In genomic region chr1:15757575-15758401, GRCh38 we compare ENCODE assay signal across 9 cellular contexts. TPM values are rescaled to one million over a fixed set of nuclear protein-coding genes. Genes with fewer than 3 reads are reported as not detected.
DNase-seq lines count a peak whose midpoint lies in the region; ATAC-seq, FAIRE-seq and TF ChIP-seq lines count a peak whose summit lies in the region.
"Had no signal": no experiment of that assay in that cellular context is flagged by ENCODE, and none has a peak within 500 bp of the region (broad histone marks: within the 10 kb centered on the region; RNA-seq: fewer than 3 reads in every experiment).

No MANE protein-coding gene starts in this region.

- FAIRE-seq in frontal cortex (lab: Jason Lieb, UNC), result no peak
- FAIRE-seq: TTC549 had no signal

- peak overlapping the region; percentile 35 for H3K4me3 ChIP-seq in parathyroid adenoma (ENCODE audit: low read depth, low read length)

- H3K4me2 ChIP-seq in parathyroid adenoma (ENCODE audit: low read length), result peak overlapping the region; percentile 60

- ATAC-seq in SK-N-SH treated with all-trans-retinoic acid at 6 μM for 48 hours, result peak; percentile 33
- ATAC-seq in HG02970 (IDR thresholded peaks at IDR 0.05; ENCODE audit: low FRiP score, unreplicated experiment), result no peak
- no peak for ATAC-seq in GM21619 (IDR thresholded peaks at IDR 0.05; ENCODE audit: unreplicated experiment)

- no peak overlapping the region for H3K9ac ChIP-seq in parathyroid adenoma

- H3K36me3 ChIP-seq in parathyroid adenoma (ENCODE audit: control insufficient read depth, insufficient read depth, low read length), result no peaks in the 10 kb centered on the region

- H3K4me1 ChIP-seq in parathyroid adenoma, result peaks cover 7% of the 10 kb centered on the region

- no peaks in the 10 kb centered on the region for H3K9me3 ChIP-seq in parathyroid adenoma (ENCODE audit: control insufficient read depth, low read length)

- peak; percentile 39 for DNase-seq in ELR (ENCODE audit: low read depth)
- DNase-seq in frontal cortex (ENCODE audit: low spot score in 2 of 2), result peak; percentile 18 to 38
- no peak for DNase-seq in NOMO-1 treated with dmso at 0.1 percent for 144 hours (lab: John Stamatoyannopoulos, UW; ENCODE audit: unreplicated experiment)
- no peak for DNase-seq in MV-4-11 (lab: John Stamatoyannopoulos, UW)

- H3K27me3 ChIP-seq in parathyroid adenoma (ENCODE audit: control insufficient read depth, insufficient read depth, low read length), result no peaks in the 10 kb centered on the region

- no peaks in the 10 kb centered on the region for H3K79me2 ChIP-seq in parathyroid adenoma

- H2AFZ ChIP-seq in parathyroid adenoma, result peak overlapping the region; percentile 46

- H3K27ac ChIP-seq in parathyroid adenoma, result peak overlapping the region; percentile 42

- TF ChIP-seq CTCF in parathyroid adenoma (IDR thresholded peaks at IDR 0.05), result no peak

TF ChIP-seq in SK-N-SH treated with all-trans-retinoic acid at 6 μM for 48 hours, 23 proteins besides CTCF, POLR2A, EP300 and RAD21:
- no peak for TF ChIP-seq OSR1 (CRISPR knock-in tag; IDR thresholded peaks at IDR 0.05)
- TF ChIP-seq TSHZ2 (CRISPR knock-in tag; IDR thresholded peaks at IDR 0.05), result 0 out of 2 replicates have a peak, but pooled peaks have one; percentile 4
- no peak for TF ChIP-seq RARB (CRISPR knock-in tag; IDR thresholded peaks at IDR 0.05)
- 0 out of 2 replicates have a peak, but pooled peaks have one; percentile 30 for TF ChIP-seq ZNF70 (CRISPR knock-in tag; IDR thresholded peaks at IDR 0.05)
- TF ChIP-seq ZNF565 (CRISPR knock-in tag; conservative IDR thresholded peaks at IDR 0.05; ENCODE audit: low read depth), result no peak
- no peak for TF ChIP-seq CSDC2 (CRISPR knock-in tag; IDR thresholded peaks at IDR 0.05)
- TF ChIP-seq PATZ1 (CRISPR knock-in tag; IDR thresholded peaks at IDR 0.05; ENCODE audit: borderline replicate concordance), result no peak
- TF ChIP-seq ZC3H10 (CRISPR knock-in tag; IDR thresholded peaks at IDR 0.05), result no peak
- no peak for TF ChIP-seq ZFP3 (CRISPR knock-in tag; IDR thresholded peaks at IDR 0.05)
- TF ChIP-seq POU6F1 (CRISPR knock-in tag; IDR thresholded peaks at IDR 0.05; ENCODE audit: borderline replicate concordance, low read depth), result no peak
- TF ChIP-seq CSRNP3 (CRISPR knock-in tag; IDR thresholded peaks at IDR 0.05), result no peak
- TF ChIP-seq TCF4 (CRISPR knock-in tag; IDR thresholded peaks at IDR 0.05; ENCODE audit: borderline replicate concordance), result peak; percentile 45; the same call in 1 of the 2 replicates
- TF ChIP-seq PPARA (CRISPR knock-in tag; IDR thresholded peaks at IDR 0.05; ENCODE audit: borderline replicate concordance), result no peak
- TF ChIP-seq TOX (CRISPR knock-in tag; IDR thresholded peaks at IDR 0.05; ENCODE audit: borderline replicate concordance), result no peak
- TF ChIP-seq GLIS3 (CRISPR knock-in tag; IDR thresholded peaks at IDR 0.05), result no peak
- no peak for TF ChIP-seq ZFP30 (CRISPR knock-in tag; IDR thresholded peaks at IDR 0.05)
TF ChIP-seq in SK-N-SH treated with all-trans-retinoic acid at 6 μM for 48 hours: peak in this region for 3.

RNA-seq across cellular contexts. Expression of gene FBLIM1, which starts 0.8 kb away (rescaled TPM):
- 14.3 TPM for total RNA-seq in frontal cortex

RNA-seq across cellular contexts. Expression of gene TMEM82, which starts 15.5 kb away (rescaled TPM):
- not detected for total RNA-seq in frontal cortex

RNA-seq across cellular contexts. Expression of gene SLC25A34, which starts 21.7 kb away (rescaled TPM):
- total RNA-seq in frontal cortex, result not detected

RNA-seq across cellular contexts. Expression of gene UQCRHL, which starts 49.7 kb away (rescaled TPM):
- 2.9 TPM for total RNA-seq in frontal cortex

Comparison
In these comparisons a context has a peak if more than half of its experiments do, and no peak if none do; other contexts are left out.
1. DNase-seq: peak in ELR (single experiment) and frontal cortex (2 of 2); none in NOMO-1 treated with dmso at 0.1 percent for 144 hours (single experiment) and MV-4-11 (single experiment).